Comparison of ENCODE assay signal across 27 cellular contexts in the genomic region with DNA sequence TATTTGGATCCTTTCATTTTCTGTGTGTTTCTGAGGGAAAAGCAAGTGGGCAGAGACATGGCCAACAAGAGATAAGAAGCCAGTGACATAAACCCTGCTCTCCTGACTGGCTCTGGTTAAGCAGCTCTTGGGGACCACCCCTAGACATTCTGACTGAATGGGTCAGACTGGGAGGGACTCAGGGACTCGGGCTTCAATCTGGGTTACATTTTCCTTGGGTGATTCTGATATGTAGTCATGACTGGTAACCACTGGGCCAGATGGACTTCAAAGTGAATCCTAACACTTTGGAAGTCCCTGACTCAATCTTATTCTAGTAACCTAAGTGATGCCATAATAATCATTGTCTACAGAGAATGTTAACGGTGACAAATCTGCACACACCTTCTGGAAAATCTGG.
DNase-seq lines count a peak whose midpoint lies in the region; ATAC-seq and TF ChIP-seq lines count a peak whose summit lies in the region.
"Had no signal": no experiment of that assay in that cellular context is flagged by ENCODE, and none has a peak within 500 bp of the region (broad histone marks: within the 10 kb centered on the region; RNA-seq: fewer than 3 reads in every experiment).

No MANE protein-coding gene starts in this region.

- H2BK120ac ChIP-seq in IMR-90 (ENCODE audit: low read depth, low read length): no peak overlapping the region

- H2AFZ ChIP-seq in IMR-90 (replicated peaks; ENCODE audit: low read length, poor library complexity) (no peak overlapping the region), smooth muscle cell (ENCODE audit: low read depth) (no peak overlapping the region)

- H3K79me2 ChIP-seq in smooth muscle cell (ENCODE audit: low read depth): no peaks in the 10 kb centered on the region

- no peak overlapping the region for H3K27ac ChIP-seq in IMR-90 (ENCODE audit: insufficient read depth, low read length)
- H3K27ac ChIP-seq in smooth muscle cell (ENCODE audit: low read depth): peak overlapping the region; percentile 88
- H3K27ac ChIP-seq: BLaER1, SJSA1 had no signal

- no peak overlapping the region for H2BK15ac ChIP-seq in IMR-90 (ENCODE audit: low read depth, low read length)

- dilution Hi-C loops in IMR-90 (cut with HindIII; ENCODE audit: low sequenced_read_pairs, unreplicated experiment): no loop called here

- H3K79me1 ChIP-seq in IMR-90 (ENCODE audit: low read depth in 1 of 2, low read length in 2 of 2): no peaks in the 10 kb centered on the region

- no peaks in the 10 kb centered on the region for H3K9me3 ChIP-seq in IMR-90 (ENCODE audit: control insufficient read depth, insufficient read depth, low read length)
- H3K9me3 ChIP-seq in smooth muscle cell (replicated peaks; ENCODE audit: low read depth): no peaks in the 10 kb centered on the region
- H3K9me3 ChIP-seq: BLaER1, HAP-1, SJSA1 had no signal

- no peak for TF ChIP-seq POLR2A in IMR-90 (IDR thresholded peaks at IDR 0.05; ENCODE audit: low read depth, low read length)

- H3K4me1 ChIP-seq in IMR-90 (ENCODE audit: control insufficient read depth, insufficient read depth, low read length) (peaks cover 10% of the 10 kb centered on the region), smooth muscle cell (ENCODE audit: low read depth) (peaks cover 10% of the 10 kb centered on the region)
- H3K4me1 ChIP-seq: BLaER1 had no signal

- POLR2A ChIA-PET in IMR-90 (lab: Charles Lee; ENCODE audit: unreplicated experiment): no interaction called here

- H3K27me3 ChIP-seq in IMR-90 (ENCODE audit: control insufficient read depth, insufficient read depth, low read length) (no peaks in the 10 kb centered on the region), smooth muscle cell (ENCODE audit: low read depth) (no peaks in the 10 kb centered on the region)
- H3K27me3 ChIP-seq: BLaER1, SJSA1 had no signal

- no peak overlapping the region for H4K8ac ChIP-seq in IMR-90 (ENCODE audit: low read depth in 2 of 2, low read length in 2 of 2)

- CTCF ChIA-PET in IMR-90 (lab: Yijun Ruan, JAX): no interaction called here

- no peak overlapping the region for H3K9ac ChIP-seq in IMR-90 (ENCODE audit: low read depth, low read length)
- H3K9ac ChIP-seq in smooth muscle cell (ENCODE audit: low read depth): peak overlapping the region; percentile 71
- H3K9ac ChIP-seq: BLaER1 had no signal

- no peak overlapping the region for H3K23ac ChIP-seq in IMR-90 (ENCODE audit: low read depth, low read length)

- H3K4me3 ChIP-seq in IMR-90 (ENCODE audit: insufficient read depth, low read depth, low read length) (no peak overlapping the region), fibroblast of mammary gland (ENCODE audit: control insufficient read depth, low read depth, low read length) (no peak overlapping the region), smooth muscle cell (no peak overlapping the region)
- H3K4me3 ChIP-seq: BLaER1, HAP-1, SJSA1 had no signal

- H3K18ac ChIP-seq in IMR-90 (ENCODE audit: low read depth, low read length): no peak overlapping the region

- in situ Hi-C loops in IMR-90 (cut with MboI; ENCODE audit: low sequenced_read_pairs): no loop called here

- no peak overlapping the region for H2AK5ac ChIP-seq in IMR-90 (ENCODE audit: low read depth, low read length)

- intact Hi-C loops in IMR-90 (cut with micrococcal nuclease): no loop called here

- H3K4me2 ChIP-seq in IMR-90 (ENCODE audit: low read depth, low read length): no peak overlapping the region
- peak overlapping the region; percentile 30 for H3K4me2 ChIP-seq in smooth muscle cell
- H3K4me2 ChIP-seq: BLaER1 had no signal

- no peak overlapping the region for H2BK20ac ChIP-seq in IMR-90 (ENCODE audit: low read depth, low read length)

- no TSS peak for BruUV-seq in IMR-90 (replicated peaks; lab: Mats Ljungman, UMichigan)

- H4K5ac ChIP-seq in IMR-90 (ENCODE audit: low read depth, low read length): no peak overlapping the region

- H2AK9ac ChIP-seq in IMR-90 (replicated peaks; ENCODE audit: low read depth, low read length, poor library complexity): no peak overlapping the region

- H3K56ac ChIP-seq in IMR-90 (ENCODE audit: extremely low read depth, insufficient read depth, low read length): no peak overlapping the region

- peaks cover 5% of the 10 kb centered on the region; the same call in 1 of the 2 replicates for H3K9me1 ChIP-seq in IMR-90 (ENCODE audit: insufficient read depth, low read length)

- TF ChIP-seq RAD21 in IMR-90 (IDR thresholded peaks at IDR 0.05; ENCODE audit: low read length): no peak

- no peaks in the 10 kb centered on the region for H4K20me1 ChIP-seq in IMR-90 (ENCODE audit: insufficient read depth, low read length)
- H4K20me1 ChIP-seq in smooth muscle cell (ENCODE audit: low read depth): no peaks in the 10 kb centered on the region
- H4K20me1 ChIP-seq: BLaER1 had no signal

- no peak for ATAC-seq in IMR-90 (ENCODE audit: low read depth)
- no peak for ATAC-seq in GM21576 (IDR thresholded peaks at IDR 0.05; ENCODE audit: unreplicated experiment)
- ATAC-seq in GM21528 (IDR thresholded peaks at IDR 0.05; ENCODE audit: low FRiP score, unreplicated experiment): no peak
- ATAC-seq: PC-3 had no signal

- no peak overlapping the region for H2BK5ac ChIP-seq in IMR-90 (ENCODE audit: low read depth, low read length, poor library complexity, severe bottlenecking)

- H3K4ac ChIP-seq in IMR-90 (ENCODE audit: low read depth, low read length): no peak overlapping the region

- 0 out of 2 replicates have a peak overlapping the region, but pooled peaks have one; percentile 44 for H3K14ac ChIP-seq in IMR-90 (replicated peaks; ENCODE audit: low read depth, low read length)

- no peak overlapping the region for H4K91ac ChIP-seq in IMR-90 (ENCODE audit: insufficient read depth, low read depth, low read length)

- no CpG with 5 or more reads among the region's 2 CpGs for WGBS in IMR-90 (ENCODE audit: extremely low coverage in 2 of 2, insufficient read length in 1 of 2), 2 experiments
- WGBS in smooth muscle cell (ENCODE audit: low lambda C conversion rate): 28% methylated on average over 2 of the region's 2 CpGs

- H3F3A ChIP-seq in smooth muscle cell (ENCODE audit: low read depth): no peaks in the 10 kb centered on the region

- DNase-seq in EL (peak; percentile 4), IMR-90 (peak; percentile 48), fibroblast of mammary gland (ENCODE audit: low read depth) (peak; percentile 36), smooth muscle cell (lab: John Stamatoyannopoulos, UW; ENCODE audit: unreplicated experiment) (no peak), NCI-H128 (lab: John Stamatoyannopoulos, UW; ENCODE audit: unreplicated experiment) (no peak)
- no peak for DNase-seq in activated T-cell treated with anti-CD3 and anti-CD28 coated beads, Interleukin-2, amount 50 U/mL, for 1 hour
- DNase-seq: CD4-positive, alpha-beta T cell; COR-L47; DMS53; GF-D8; GOT3; NCI-H1048; NCI-H1417 treated with DMSO at 0.1 percent for 48 hours; NCI-H187; NCI-H2107; NCI-H446; NCI-H524 treated with DMSO at 0.1 percent for 48 hours; NCI-H774; NK-92 treated with Interleukin-12 subunit alpha and Interleukin-12 subunit beta, amount 100 ng/mL, for 24 hours; PC-3; Right ventricle myocardium superior; RPMI8226 had no signal

- TF ChIP-seq CTCF in IMR-90 (conservative IDR thresholded peaks at IDR 0.05; ENCODE audit: low read depth, low read length) (no peak), fibroblast of mammary gland (conservative IDR thresholded peaks at IDR 0.05; ENCODE audit: control insufficient read depth, insufficient read depth, low read depth, low read length) (no peak), smooth muscle cell (IDR thresholded peaks at IDR 0.05; ENCODE audit: borderline replicate concordance, insufficient read depth, poor library complexity, severe bottlenecking) (no peak)

- no peaks in the 10 kb centered on the region; the same call in 1 of the 2 replicates for H3K36me3 ChIP-seq in IMR-90 (ENCODE audit: control insufficient read depth, insufficient read depth, low read length)
- H3K36me3 ChIP-seq in smooth muscle cell (ENCODE audit: low read depth): no peaks in the 10 kb centered on the region
- H3K36me3 ChIP-seq: HAP-1, SJSA1 had no signal

TF ChIP-seq in IMR-90, 13 proteins besides CTCF, POLR2A, EP300 and RAD21:
- TF ChIP-seq NFE2L2 (IDR thresholded peaks at IDR 0.05; ENCODE audit: low read depth, low read length): no peak
- TF ChIP-seq USF2 (IDR thresholded peaks at IDR 0.05; ENCODE audit: low read depth, low read length): no peak
- no peak for TF ChIP-seq MXI1 (IDR thresholded peaks at IDR 0.05; ENCODE audit: borderline replicate concordance, low read depth, low read length)
- no peak for TF ChIP-seq MAZ (IDR thresholded peaks at IDR 0.05; ENCODE audit: borderline replicate concordance, low read depth, low read length)
- no peak for TF ChIP-seq CEBPB (IDR thresholded peaks at IDR 0.05; ENCODE audit: low read depth, low read length)
- no peak for TF ChIP-seq SMC3 (IDR thresholded peaks at IDR 0.05; ENCODE audit: low read depth, low read length)
- TF ChIP-seq ELK1 (IDR thresholded peaks at IDR 0.05; ENCODE audit: borderline replicate concordance, low read depth, low read length): no peak
- TF ChIP-seq RFX5 (IDR thresholded peaks at IDR 0.05; ENCODE audit: low read depth, low read length): no peak
- no peak for TF ChIP-seq MAFK (IDR thresholded peaks at IDR 0.05; ENCODE audit: low read depth, low read length)
- no peak for TF ChIP-seq FOS (IDR thresholded peaks at IDR 0.05; ENCODE audit: low read depth, low read length)
- TF ChIP-seq RCOR1 (IDR thresholded peaks at IDR 0.05; ENCODE audit: insufficient replicate concordance, low read length): no peak
- TF ChIP-seq CHD1 (IDR thresholded peaks at IDR 0.05; ENCODE audit: low read depth, low read length): no peak
- no peak for TF ChIP-seq BHLHE40 (IDR thresholded peaks at IDR 0.05; ENCODE audit: low read depth, low read length)

Comparison
In these comparisons a context has a peak if more than half of its experiments do, and no peak if none do; other contexts are left out.
1. DNase-seq: peak in EL (single experiment), IMR-90 (single experiment) and fibroblast of mammary gland (single experiment); none in smooth muscle cell (single experiment), NCI-H128 (single experiment) and activated T-cell treated with anti-CD3 and anti-CD28 coated beads, Interleukin-2, amount 50 U/mL, for 1 hour (single experiment).